In the genomic region with DNA sequence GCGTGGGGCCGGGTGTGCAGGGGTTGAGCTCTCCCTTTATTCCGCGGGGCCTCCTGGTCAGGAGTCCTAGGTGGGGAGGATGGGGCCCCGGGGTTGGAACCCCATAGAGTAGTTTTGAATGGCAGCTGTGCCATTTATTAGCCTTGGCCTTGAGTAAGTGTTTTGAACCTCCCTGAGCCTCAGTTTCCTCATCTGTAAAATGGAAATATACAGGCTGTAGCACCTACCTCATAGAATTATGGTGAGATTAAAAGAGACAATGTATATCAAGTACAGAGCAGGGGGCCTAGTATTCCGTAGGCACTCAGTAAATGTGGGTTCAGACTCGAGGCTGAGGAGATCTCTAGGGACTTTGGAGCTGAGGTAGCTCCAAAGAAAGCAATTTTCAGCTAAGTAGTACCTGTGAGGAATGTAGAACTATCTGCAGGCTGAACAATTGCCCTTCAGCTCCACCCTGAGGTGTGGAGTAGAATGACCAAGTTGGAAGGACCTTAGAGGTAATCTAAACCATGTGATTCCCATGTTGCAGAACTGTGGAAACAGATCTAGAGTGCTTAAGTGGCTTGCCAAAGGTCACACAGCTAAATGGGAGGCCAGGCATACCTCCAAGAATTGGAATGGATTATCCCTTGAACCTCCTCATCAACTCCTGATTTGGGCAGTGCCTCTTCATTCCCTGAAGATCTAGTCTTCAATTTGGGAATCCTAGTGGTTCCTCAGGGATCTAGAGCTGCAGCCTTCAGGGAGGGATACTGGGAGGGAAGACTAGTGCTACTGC, we compare ENCODE assay signal across 8 cellular contexts. TPM values are rescaled to one million over a fixed set of nuclear protein-coding genes. Genes with fewer than 3 reads are reported as not detected.
DNase-seq lines count a peak whose midpoint lies in the region; ATAC-seq and TF ChIP-seq lines count a peak whose summit lies in the region.

No MANE protein-coding gene starts in this region.

- ATAC-seq in GM18505 (IDR thresholded peaks at IDR 0.05; ENCODE audit: unreplicated experiment) (peak; percentile 59), HG02981 (IDR thresholded peaks at IDR 0.05; ENCODE audit: unreplicated experiment) (peak; percentile 67), WTC11 (peak; percentile 38), GM18517 (IDR thresholded peaks at IDR 0.05; ENCODE audit: unreplicated experiment) (no peak)
- ATAC-seq in naive thymus-derived CD4-positive, alpha-beta T cell: peak; percentile 83

- peak overlapping the region; percentile 96 for H3K4me3 Mint-ChIP-seq in WTC11
- peak overlapping the region; percentile 86 to 99 (median 94) for H3K4me3 Mint-ChIP-seq in naive thymus-derived CD4-positive, alpha-beta T cell

- H3K4me1 ChIP-seq in esophagus (ENCODE audit: control insufficient read depth in 2 of 2, insufficient read depth in 2 of 2, low read length in 1 of 2): peaks cover 0 to 11% of the 10 kb centered on the region in 2 donors
- peaks cover 3 to 12% of the 10 kb centered on the region in 2 donors for H3K4me1 ChIP-seq in naive thymus-derived CD4-positive, alpha-beta T cell (ENCODE audit: control insufficient read depth in 2 of 2, insufficient read depth in 2 of 2, low read length in 2 of 2)

- peaks cover 11% of the 10 kb centered on the region for H3K4me1 Mint-ChIP-seq in WTC11
- H3K4me1 Mint-ChIP-seq in naive thymus-derived CD4-positive, alpha-beta T cell: peaks cover 12 to 26% (median 18%) of the 10 kb centered on the region in 7 donors

- CTCF ChIA-PET in WTC11 (lab: Charles Lee): interaction anchor here (0.6 to 3.9 kb wide), 17 partner anchors 11 to 264 kb away, joined by 3 to 52 read pairs (median 7); a partner anchor contains a TSS
- CTCF ChIA-PET in naive thymus-derived CD4-positive, alpha-beta T cell (lab: Charles Lee): interaction anchor here (0.6 to 2.3 kb wide), 16 partner anchors 10 to 265 kb away, joined by 3 to 8 read pairs (median 4); no protein-coding TSS in a partner anchor

- H3K27ac ChIP-seq in esophagus (ENCODE audit: low read depth in 2 of 2, low read length in 1 of 2): peak overlapping the region; percentile 71 to 88
- H3K27ac ChIP-seq in naive thymus-derived CD4-positive, alpha-beta T cell (ENCODE audit: low read depth, low read length): peak overlapping the region; percentile 78

- peak overlapping the region; percentile 86 for H3K27ac Mint-ChIP-seq in WTC11
- H3K27ac Mint-ChIP-seq in naive thymus-derived CD4-positive, alpha-beta T cell: peak overlapping the region; percentile 40 to 96 (median 79)

- TF ChIP-seq POLR2A in GM18505 (IDR thresholded peaks at IDR 0.05; ENCODE audit: borderline replicate concordance, extremely low read depth, insufficient read depth, insufficient read length): no peak

- no peaks in the 10 kb centered on the region for H3K36me3 ChIP-seq in esophagus (ENCODE audit: control insufficient read depth in 2 of 2, insufficient read depth in 2 of 2, low read length in 1 of 2)
- H3K36me3 ChIP-seq in naive thymus-derived CD4-positive, alpha-beta T cell (ENCODE audit: control insufficient read depth in 2 of 3, insufficient read depth in 3 of 3, low read length in 3 of 3): peaks cover 0 to 7% (median 0%) of the 10 kb centered on the region in 3 experiments

- POLR2A ChIA-PET in WTC11 (lab: Charles Lee): interaction anchor here (0.7 to 1.1 kb wide), 3 partner anchors 11 to 117 kb away, joined by 3 to 4 read pairs (median 3); a partner anchor contains a TSS
- POLR2A ChIA-PET in naive thymus-derived CD4-positive, alpha-beta T cell (lab: Charles Lee): interaction anchor here (0.5 to 4.3 kb wide), 15 partner anchors 11 to 263 kb away, joined by 3 to 45 read pairs (median 5); a partner anchor contains a TSS

- H3K4me3 ChIP-seq in AG10803 (ENCODE audit: low read length): peak overlapping the region; percentile 87
- H3K4me3 ChIP-seq in esophagus (ENCODE audit: low read depth in 1 of 2, low read length in 2 of 2): peak overlapping the region; percentile 54 to 68
- peak overlapping the region; percentile 66 for H3K4me3 ChIP-seq in naive thymus-derived CD4-positive, alpha-beta T cell (ENCODE audit: low read length)

- peak; percentile 51 for TF ChIP-seq CTCF in AG10803 (conservative IDR thresholded peaks at IDR 0.05; ENCODE audit: low read length)
- no peak; the same call in 1 of the 2 replicates for TF ChIP-seq CTCF in WTC11 (IDR thresholded peaks at IDR 0.05)

- H3K27me3 ChIP-seq in esophagus (ENCODE audit: control insufficient read depth in 1 of 2, insufficient read depth in 2 of 2, low read length in 2 of 2): no peaks in the 10 kb centered on the region
- no peaks in the 10 kb centered on the region for H3K27me3 ChIP-seq in naive thymus-derived CD4-positive, alpha-beta T cell (ENCODE audit: control insufficient read depth in 2 of 2, insufficient read depth in 2 of 2, low read length in 2 of 2)

- DNase-seq in AG10803 (ENCODE audit: low read depth): peak; percentile 63
- peak; percentile 21 for DNase-seq in NCI-H2107 treated with DMSO at 0.1 percent for 48 hours (lab: John Stamatoyannopoulos, UW; ENCODE audit: unreplicated experiment)
- DNase-seq in WTC11 (ENCODE audit: low spot score): peak; percentile 37
- DNase-seq in naive thymus-derived CD4-positive, alpha-beta T cell: peak in 8 of 9 donors; percentile 31 to 69 (median 52)

- H3K27me3 Mint-ChIP-seq in WTC11 (ENCODE audit: low read depth): no peaks in the 10 kb centered on the region; the same call in 1 of the 2 replicates
- no peaks in the 10 kb centered on the region for H3K27me3 Mint-ChIP-seq in naive thymus-derived CD4-positive, alpha-beta T cell

- 15 to 20% methylated on average over 7 of the region's 7 CpGs for WGBS in esophagus, 2 donors

- no peaks in the 10 kb centered on the region for H3K9me3 ChIP-seq in esophagus (ENCODE audit: control insufficient read depth in 2 of 2, insufficient read depth in 1 of 2, low read depth in 1 of 2, low read length in 1 of 2)
- H3K9me3 ChIP-seq in naive thymus-derived CD4-positive, alpha-beta T cell (ENCODE audit: control insufficient read depth in 2 of 3, low read length in 3 of 3): no peaks in the 10 kb centered on the region

- H3K36me3 Mint-ChIP-seq in WTC11: no peaks in the 10 kb centered on the region
- H3K36me3 Mint-ChIP-seq in naive thymus-derived CD4-positive, alpha-beta T cell: peaks cover 0 to 11% (median 0%) of the 10 kb centered on the region in 5 donors

- intact Hi-C loops in naive thymus-derived CD4-positive, alpha-beta T cell (cut with micrococcal nuclease): loop anchor here (1.0 to 10.0 kb wide), 9 partner anchors 12 to 263 kb away; a partner anchor contains a TSS

- H3K9me3 Mint-ChIP-seq in WTC11: no peaks in the 10 kb centered on the region
- H3K9me3 Mint-ChIP-seq in naive thymus-derived CD4-positive, alpha-beta T cell: no peaks in the 10 kb centered on the region

TF ChIP-seq in WTC11, 78 proteins besides CTCF, POLR2A, EP300 and RAD21 (continues in another document):
- TF ChIP-seq, protein P1, sequence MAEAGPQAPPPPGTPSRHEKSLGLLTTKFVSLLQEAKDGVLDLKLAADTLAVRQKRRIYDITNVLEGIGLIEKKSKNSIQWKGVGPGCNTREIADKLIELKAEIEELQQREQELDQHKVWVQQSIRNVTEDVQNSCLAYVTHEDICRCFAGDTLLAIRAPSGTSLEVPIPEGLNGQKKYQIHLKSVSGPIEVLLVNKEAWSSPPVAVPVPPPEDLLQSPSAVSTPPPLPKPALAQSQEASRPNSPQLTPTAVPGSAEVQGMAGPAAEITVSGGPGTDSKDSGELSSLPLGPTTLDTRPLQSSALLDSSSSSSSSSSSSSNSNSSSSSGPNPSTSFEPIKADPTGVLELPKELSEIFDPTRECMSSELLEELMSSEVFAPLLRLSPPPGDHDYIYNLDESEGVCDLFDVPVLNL (CRISPR knock-in tag; IDR thresholded peaks at IDR 0.05; ENCODE audit: borderline replicate concordance, low read depth): no peak

RNA-seq across cellular contexts. Expression of a gene that starts 0.7 kb away (rescaled TPM):
- total RNA-seq in WTC11 (2021): 38.2 to 43.0 TPM (median 40.7 TPM) in 3 replicates
- 10 to 100 TPM; 34.0 to 36.9 TPM for polyA plus RNA-seq in esophagus
- 10 to 100 TPM; 20.8 to 28.3 (median 26.1) TPM for total RNA-seq in naive thymus-derived CD4-positive, alpha-beta T cell
- 10 to 100 TPM; 24.2 to 27.8 TPM for polyA plus RNA-seq in naive thymus-derived CD4-positive, alpha-beta T cell

RNA-seq across cellular contexts. Expression of a gene that starts 11.7 kb away (rescaled TPM):
- 81.3 to 91.4 TPM (median 81.4 TPM) in 3 replicates for total RNA-seq in WTC11 (2021)
- polyA plus RNA-seq in esophagus: 10 to 100 TPM; 16.0 to 26.9 TPM
- total RNA-seq in naive thymus-derived CD4-positive, alpha-beta T cell: 100 to 1,000 TPM; 103 to 137 (median 120) TPM
- polyA plus RNA-seq in naive thymus-derived CD4-positive, alpha-beta T cell: 10 to 100 TPM; 45.0 to 71.5 TPM

RNA-seq across cellular contexts. Expression of a gene that starts 31.7 kb away (rescaled TPM):
- 28.8 to 33.6 TPM (median 28.8 TPM) in 3 replicates for total RNA-seq in WTC11 (2021)
- 10 to 100 TPM; 48.0 to 79.0 TPM for polyA plus RNA-seq in esophagus
- 100 to 1,000 TPM in 2 of 5 experiments, 10 to 100 TPM in 3; 89.4 to 147 (median 96.3) TPM for total RNA-seq in naive thymus-derived CD4-positive, alpha-beta T cell
- 100 to 1,000 TPM; 133 to 220 TPM for polyA plus RNA-seq in naive thymus-derived CD4-positive, alpha-beta T cell

RNA-seq across cellular contexts. Expression of a gene that starts 46.4 kb away (rescaled TPM):
- 17.0 to 18.0 TPM (median 17.4 TPM) in 3 replicates for total RNA-seq in WTC11 (2021)
- 10 to 100 TPM; 29.5 to 42.7 TPM for polyA plus RNA-seq in esophagus
- 100 to 1,000 TPM in 3 of 5 experiments, 10 to 100 TPM in 2; 95.6 to 117 (median 103) TPM for total RNA-seq in naive thymus-derived CD4-positive, alpha-beta T cell
- polyA plus RNA-seq in naive thymus-derived CD4-positive, alpha-beta T cell: 10 to 100 TPM; 38.4 to 43.6 TPM
